9 cellular contexts compared by ENCODE assay signal in genomic region chr1:88179943-88180342, GRCh38.
"Had no signal": no experiment of that assay in that cellular context is flagged by ENCODE, and none has a peak within 500 bp of the region (broad histone marks: within the 10 kb centered on the region; RNA-seq: fewer than 3 reads in every experiment).

No MANE protein-coding gene starts in this region.

- H3K9me3 Mint-ChIP-seq: activated CD8-positive, alpha-beta T cell treated with anti-CD3 and anti-CD28 coated beads for 36 hours; activated naive CD4-positive, alpha-beta T cell treated with anti-CD3 and anti-CD28 coated beads, Interleukin-2, amount 10 ng/mL, durations not matched to agents 7 days and 5 days; activated naive CD8-positive, alpha-beta T cell treated with anti-CD3 and anti-CD28 coated beads for 36 hours; activated T-cell treated with anti-CD3 and anti-CD28 coated beads, Interleukin-2, amount 50 U/mL, for 72 hours; activated T-helper 2 cell treated with anti-CD3 and anti-CD28 coated beads, Interferon-gamma antibody, Interleukin-2, Interleukin-4, amounts not matched to agents 10 μg/mL and 5 μg/mL and 100 μg/mL, durations not matched to agents 14 hours and 24 hours and 36 hours had no signal

- H3K9me3 ChIP-seq: SJSA1 had no signal

- H3K4me3 ChIP-seq: SJSA1 had no signal

- H3K4me1 Mint-ChIP-seq: activated CD4-positive, alpha-beta T cell treated with anti-CD3 and anti-CD28 coated beads for 36 hours; activated naive CD4-positive, alpha-beta T cell treated with anti-CD3 and anti-CD28 coated beads, Interleukin-2, amount 10 ng/mL, durations not matched to agents 7 days and 5 days; activated naive CD8-positive, alpha-beta T cell treated with anti-CD3 and anti-CD28 coated beads for 36 hours had no signal

- H3K27ac Mint-ChIP-seq: activated CD4-positive, alpha-beta T cell treated with anti-CD3 and anti-CD28 coated beads for 36 hours; activated CD8-positive, alpha-beta T cell treated with anti-CD3 and anti-CD28 coated beads for 36 hours; activated naive CD4-positive, alpha-beta T cell treated with anti-CD3 and anti-CD28 coated beads, Interleukin-2, amount 10 ng/mL, durations not matched to agents 7 days and 5 days; activated naive CD8-positive, alpha-beta T cell treated with anti-CD3 and anti-CD28 coated beads for 36 hours; activated T-cell treated with anti-CD3 and anti-CD28 coated beads, Interleukin-2, amount 50 U/mL, for 72 hours; activated T-helper 2 cell treated with anti-CD3 and anti-CD28 coated beads, Interferon-gamma antibody, Interleukin-2, Interleukin-4, amounts not matched to agents 10 μg/mL and 5 μg/mL and 100 μg/mL, durations not matched to agents 14 hours and 24 hours and 36 hours had no signal

- H3K4me3 Mint-ChIP-seq: activated CD4-positive, alpha-beta T cell treated with anti-CD3 and anti-CD28 coated beads for 36 hours; activated CD8-positive, alpha-beta T cell treated with anti-CD3 and anti-CD28 coated beads for 36 hours; activated naive CD4-positive, alpha-beta T cell treated with anti-CD3 and anti-CD28 coated beads, Interleukin-2, amount 10 ng/mL, durations not matched to agents 7 days and 5 days; activated naive CD8-positive, alpha-beta T cell treated with anti-CD3 and anti-CD28 coated beads for 36 hours; activated T-cell treated with anti-CD3 and anti-CD28 coated beads, Interleukin-2, amount 50 U/mL, for 72 hours had no signal

- DNase-seq: cerebellar nuclear complex had no signal

- H3K27ac ChIP-seq: SJSA1, VCaP had no signal

- H3K36me3 ChIP-seq: SJSA1 had no signal

- H3K27me3 Mint-ChIP-seq: activated naive CD4-positive, alpha-beta T cell treated with anti-CD3 and anti-CD28 coated beads, Interleukin-2, amount 10 ng/mL, durations not matched to agents 7 days and 5 days had no signal

- H3K4me1 ChIP-seq: SJSA1 had no signal

- H3K36me3 Mint-ChIP-seq: activated naive CD4-positive, alpha-beta T cell treated with anti-CD3 and anti-CD28 coated beads, Interleukin-2, amount 10 ng/mL, durations not matched to agents 7 days and 5 days; activated naive CD8-positive, alpha-beta T cell treated with anti-CD3 and anti-CD28 coated beads for 36 hours had no signal
